Comparison of ENCODE assay signal across 8 cellular contexts in the genomic region with DNA sequence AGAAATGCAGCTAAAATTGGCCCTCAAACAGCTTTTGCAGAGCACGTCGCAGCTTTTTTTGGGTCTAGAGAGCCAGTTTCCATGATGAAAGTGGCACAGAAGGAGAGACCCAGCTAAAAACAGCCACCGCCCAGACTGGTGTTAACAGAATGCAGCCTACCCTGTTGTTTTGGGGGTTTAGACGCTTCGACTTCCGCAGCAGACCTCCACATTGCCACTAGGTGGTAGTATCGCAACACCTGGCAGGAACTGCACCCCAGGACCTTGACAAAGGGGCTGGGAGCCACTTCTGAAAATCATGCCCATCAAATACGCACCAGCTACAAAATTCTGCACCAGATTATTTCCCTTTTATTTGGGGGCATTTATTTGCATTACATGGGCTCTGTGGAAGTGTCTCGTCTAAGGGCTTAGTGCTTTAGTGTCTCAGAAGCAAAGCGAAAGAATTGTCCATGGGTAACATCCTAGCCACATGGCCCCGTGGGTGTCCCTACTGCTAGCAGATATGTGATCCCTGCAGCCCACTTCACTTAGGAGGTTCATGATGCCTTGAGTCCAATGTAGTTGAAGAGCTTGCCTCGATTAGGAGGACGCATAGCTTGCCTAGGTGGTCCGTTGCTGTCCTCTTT.
DNase-seq lines count a peak whose midpoint lies in the region; ATAC-seq and TF ChIP-seq lines count a peak whose summit lies in the region.

No MANE protein-coding gene starts in this region.

- CTCF ChIA-PET in activated naive CD4-positive, alpha-beta T cell treated with anti-CD3 and anti-CD28 coated beads, Interleukin-2, amount 10 ng/mL, durations not matched to agents 7 days and 5 days (lab: Charles Lee) = interaction anchor here (0.6 to 1.5 kb wide), 5 partner anchors 10 to 1479 kb away, joined by 3 to 7 read pairs (median 3); partner anchors contain the start of gene GRIN2A

- H3K27ac ChIP-seq in WERI-Rb-1 (no peak overlapping the region), prostate gland (no peak overlapping the region)

- H3K27ac Mint-ChIP-seq in activated naive CD4-positive, alpha-beta T cell treated with anti-CD3 and anti-CD28 coated beads, Interleukin-2, amount 10 ng/mL, durations not matched to agents 7 days and 5 days = no peak overlapping the region

- no peak overlapping the region for H3K4me3 Mint-ChIP-seq in activated naive CD4-positive, alpha-beta T cell treated with anti-CD3 and anti-CD28 coated beads, Interleukin-2, amount 10 ng/mL, durations not matched to agents 7 days and 5 days

- TF ChIP-seq POLR2A in prostate gland (IDR thresholded peaks at IDR 0.05) = no peak

- H3K27me3 ChIP-seq in WERI-Rb-1 (ENCODE audit: insufficient read depth, low read depth, severe bottlenecking) (no peaks in the 10 kb centered on the region), prostate gland (replicated peaks; ENCODE audit: insufficient read depth) (no peaks in the 10 kb centered on the region)

- no peaks in the 10 kb centered on the region for H3K36me3 ChIP-seq in WERI-Rb-1
- H3K36me3 ChIP-seq in prostate gland = no peaks in the 10 kb centered on the region

- peak; percentile 46 for DNase-seq in activated naive CD4-positive, alpha-beta T cell treated with anti-CD3 and anti-CD28 coated beads, Interleukin-2, amount 10 ng/mL, durations not matched to agents 7 days and 5 days
- no peak for DNase-seq in activated naive CD4-positive, alpha-beta T cell treated with anti-CD3 and anti-CD28 coated beads, Interleukin-2, amount 50 U/mL, for 16 hours
- DNase-seq in HuH-7.5 (ENCODE audit: low spot score) (peak; percentile 39), WERI-Rb-1 (peak; percentile 77), germinal center (ENCODE audit: low spot score) (peak; percentile 64), prostate gland (ENCODE audit: low spot score) (peak; percentile 7)

- no peak overlapping the region for H3K4me3 ChIP-seq in WERI-Rb-1 (ENCODE audit: low read depth, low read length)
- H3K4me3 ChIP-seq in prostate gland = no peak overlapping the region

- intact Hi-C loops in prostate gland (cut with DNase I) = loop anchor here (2.0 kb wide), 1 partner anchor 922 kb away; no protein-coding TSS in a partner anchor

- no peaks in the 10 kb centered on the region for H3K4me1 ChIP-seq in prostate gland (replicated peaks)

- no peaks in the 10 kb centered on the region for H3K36me3 Mint-ChIP-seq in activated naive CD4-positive, alpha-beta T cell treated with anti-CD3 and anti-CD28 coated beads, Interleukin-2, amount 10 ng/mL, durations not matched to agents 7 days and 5 days

- peaks cover 4% of the 10 kb centered on the region for H3K27me3 Mint-ChIP-seq in activated naive CD4-positive, alpha-beta T cell treated with anti-CD3 and anti-CD28 coated beads, Interleukin-2, amount 10 ng/mL, durations not matched to agents 7 days and 5 days

- H3K9me3 ChIP-seq in WERI-Rb-1 (ENCODE audit: severe bottlenecking) (no peaks in the 10 kb centered on the region), prostate gland (no peaks in the 10 kb centered on the region)

- H3K9me3 Mint-ChIP-seq in activated naive CD4-positive, alpha-beta T cell treated with anti-CD3 and anti-CD28 coated beads, Interleukin-2, amount 10 ng/mL, durations not matched to agents 7 days and 5 days = no peaks in the 10 kb centered on the region

- H3K4me1 Mint-ChIP-seq in activated naive CD4-positive, alpha-beta T cell treated with anti-CD3 and anti-CD28 coated beads, Interleukin-2, amount 10 ng/mL, durations not matched to agents 7 days and 5 days = no peaks in the 10 kb centered on the region

- no peak for ATAC-seq in HG03280 (IDR thresholded peaks at IDR 0.05; ENCODE audit: unreplicated experiment)
- no peak for ATAC-seq in HG03460 (IDR thresholded peaks at IDR 0.05; ENCODE audit: unreplicated experiment)

- WGBS in prostate gland = 57% methylated on average over 14 of the region's 14 CpGs

- TF ChIP-seq CTCF in WERI-Rb-1 (IDR thresholded peaks at IDR 0.05; ENCODE audit: low read depth, low read length) (peak; percentile 92), prostate gland (IDR thresholded peaks at IDR 0.05) (peak in 3 of 4 experiments; percentile 48 to 61 (median 60))
